ENCODE assay signal across 8 cellular contexts in genomic region chr3:11651900-11652299, GRCh38. TPM values are rescaled to one million over a fixed set of nuclear protein-coding genes. Genes with fewer than 3 reads are reported as not detected.
A peak's percentile ranks its signal among the peaks of the same experiment; 100 is the strongest.
DNase-seq lines count a peak whose midpoint lies in the region; ATAC-seq, FAIRE-seq and TF ChIP-seq lines count a peak whose summit lies in the region.

No MANE protein-coding gene starts in this region.

- WGBS in suprapubic skin = 21% methylated on average over 2 of the region's 2 CpGs

- H3K27me3 Mint-ChIP-seq in stimulated activated naive B cell treated with anti-CD40 and anti-IgM and Interleukin-4, amounts not matched to agents 10 μg/mL and 1 μg/mL and 100 μg/mL, for 72 hours = peaks cover 0 to 4% of the 10 kb centered on the region in 2 donors

- TF ChIP-seq EP300 in suprapubic skin (IDR thresholded peaks at IDR 0.05) = no peak

- H3K27ac ChIP-seq in suprapubic skin = no peak overlapping the region

- no peaks in the 10 kb centered on the region for H3K9me3 Mint-ChIP-seq in stimulated activated naive B cell treated with anti-CD40 and anti-IgM and Interleukin-4, amounts not matched to agents 10 μg/mL and 1 μg/mL and 100 μg/mL, for 72 hours

- H3K9me3 ChIP-seq in suprapubic skin = no peaks in the 10 kb centered on the region

- FAIRE-seq in RCC 7860 (lab: Jason Lieb, UNC) = peak; percentile 83

- H3K27ac Mint-ChIP-seq in stimulated activated naive B cell treated with anti-CD40 and anti-IgM and Interleukin-4, amounts not matched to agents 10 μg/mL and 1 μg/mL and 100 μg/mL, for 72 hours = no peak overlapping the region

- no peak for ATAC-seq in stimulated activated naive B cell treated with anti-CD40 and anti-IgM and Interleukin-4, amounts not matched to agents 10 μg/mL and 1 μg/mL and 100 μg/mL, for 72 hours (replicated peaks)
- ATAC-seq in HG03135 (IDR thresholded peaks at IDR 0.05; ENCODE audit: unreplicated experiment) = no peak

- TF ChIP-seq CTCF in fibroblast of the aortic adventitia (IDR thresholded peaks at IDR 0.05; ENCODE audit: insufficient read depth, low read length) (peak; percentile 36), suprapubic skin (IDR thresholded peaks at IDR 0.05) (peak; percentile 23 to 33)

- H3K36me3 ChIP-seq in suprapubic skin = no peaks in the 10 kb centered on the region

- H3K4me1 ChIP-seq in suprapubic skin = no peaks in the 10 kb centered on the region

- H3K4me3 ChIP-seq in fibroblast of the aortic adventitia (ENCODE audit: low read depth, low read length) = no peak overlapping the region
- H3K4me3 ChIP-seq in suprapubic skin = no peak overlapping the region

- no peak overlapping the region for H3K4me3 Mint-ChIP-seq in stimulated activated naive B cell treated with anti-CD40 and anti-IgM and Interleukin-4, amounts not matched to agents 10 μg/mL and 1 μg/mL and 100 μg/mL, for 72 hours

- no peak for TF ChIP-seq POLR2A in suprapubic skin (IDR thresholded peaks at IDR 0.05)

- DNase-seq in NCI-H2029 (lab: John Stamatoyannopoulos, UW) = peak; percentile 29
- no peak for DNase-seq in NCI-H2029 treated with DMSO at 0.1 percent for 48 hours (lab: John Stamatoyannopoulos, UW)
- DNase-seq in RCC 7860 (ENCODE audit: low spot score) = no peak
- peak; percentile 76 for DNase-seq in fibroblast of the aortic adventitia (ENCODE audit: low read depth)
- no peak for DNase-seq in suprapubic skin (ENCODE audit: low spot score in 2 of 2)
- no peak for DNase-seq in stimulated activated naive B cell treated with anti-CD40 and anti-IgM and Interleukin-4, amounts not matched to agents 10 μg/mL and 1 μg/mL and 100 μg/mL, for 72 hours
- no peak for DNase-seq in activated CD8-positive, alpha-beta memory T cell treated with anti-CD3 and anti-CD28 coated beads, Interleukin-2, amount 50 U/mL, for 48 hours

- H3K4me1 Mint-ChIP-seq in stimulated activated naive B cell treated with anti-CD40 and anti-IgM and Interleukin-4, amounts not matched to agents 10 μg/mL and 1 μg/mL and 100 μg/mL, for 72 hours = peaks cover 4 to 8% of the 10 kb centered on the region in 2 donors

- H3K36me3 Mint-ChIP-seq in stimulated activated naive B cell treated with anti-CD40 and anti-IgM and Interleukin-4, amounts not matched to agents 10 μg/mL and 1 μg/mL and 100 μg/mL, for 72 hours = no peaks in the 10 kb centered on the region

- H3K27me3 ChIP-seq in suprapubic skin = no peaks in the 10 kb centered on the region

RNA-seq across cellular contexts. Expression of gene VGLL4, which starts 8.2 kb away (rescaled TPM):
- total RNA-seq in fibroblast of the aortic adventitia (ENCODE audit: low replicate concordance) (94.2 and 131 TPM in 2 replicates), suprapubic skin (10 to 100 TPM; 66.8 to 86.5 (median 75.9) TPM)

Comparison
In these comparisons a context has a peak if more than half of its experiments do, and no peak if none do; other contexts are left out.
1. DNase-seq: peak in NCI-H2029 (single experiment) and fibroblast of the aortic adventitia (single experiment); none in NCI-H2029 treated with DMSO at 0.1 percent for 48 hours (single experiment), RCC 7860 (single experiment), suprapubic skin (0 of 2), stimulated activated naive B cell treated with anti-CD40 and anti-IgM and Interleukin-4, amounts not matched to agents 10 μg/mL and 1 μg/mL and 100 μg/mL, for 72 hours (single experiment) and activated CD8-positive, alpha-beta memory T cell treated with anti-CD3 and anti-CD28 coated beads, Interleukin-2, amount 50 U/mL, for 48 hours (single experiment).